ENCODE assay signal across 22 cellular contexts in the genomic region with DNA sequence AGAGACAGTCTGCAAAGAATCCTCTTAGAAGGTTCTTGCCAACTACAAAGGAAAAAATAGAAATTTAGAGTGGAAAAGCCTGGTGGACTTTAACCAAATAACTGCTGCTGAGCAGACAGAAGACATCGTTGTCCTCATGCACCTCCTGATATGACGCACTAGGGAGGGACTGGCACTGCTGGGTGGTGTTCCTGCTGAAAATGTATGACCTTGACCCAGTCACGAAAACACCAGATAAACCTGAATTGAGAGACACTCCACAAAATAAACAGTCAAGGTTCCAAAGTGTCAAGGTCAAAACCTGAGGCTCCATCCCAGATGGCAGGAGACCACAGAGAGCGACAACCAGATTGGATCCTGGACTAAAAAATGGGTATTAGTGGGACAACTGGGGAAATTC.
"Had no signal": no experiment of that assay in that cellular context is flagged by ENCODE, and none has a peak within 500 bp of the region (broad histone marks: within the 10 kb centered on the region; RNA-seq: fewer than 3 reads in every experiment).

No MANE protein-coding gene starts in this region.

- H3K4me3 ChIP-seq: lower lobe of right lung, thoracic aorta, upper lobe of left lung had no signal

- H3K27me3 ChIP-seq: upper lobe of left lung had no signal

- ATAC-seq: lower lobe of right lung; natural killer cell; stimulated activated memory B cell treated with anti-CD40 and anti-IgM and Interleukin-4, amounts not matched to agents 10 μg/mL and 1 μg/mL and 100 μg/mL, for 72 hours; T-helper 17 cell had no signal

- H3K36me3 ChIP-seq: lower lobe of right lung, thoracic aorta had no signal

- H3K27ac ChIP-seq: lower lobe of right lung had no signal

- FAIRE-seq: bronchial epithelial cell had no signal

- DNase-seq: activated CD4-positive, alpha-beta T cell treated with anti-CD3 and anti-CD28 coated beads for 4 hours; activated CD4-positive, alpha-beta T cell treated with anti-CD3 and anti-CD28 coated beads, Interleukin-2, amount 50 U/mL, for 48 hours; activated CD4-positive, CD25-positive, alpha-beta regulatory T cell; activated CD8-positive, alpha-beta memory T cell treated with anti-CD3 and anti-CD28 coated beads, Interleukin-2, amount 50 U/mL, for 48 hours; activated naive CD4-positive, alpha-beta T cell treated with anti-CD3 and anti-CD28 coated beads for 36 hours; activated naive CD8-positive, alpha-beta T cell treated with anti-CD3 and anti-CD28 coated beads, Interleukin-2, amount 10 ng/mL, durations not matched to agents 7 days and 5 days; activated T-cell treated with anti-CD3 and anti-CD28 coated beads, Interleukin-2, amount 50 U/mL, for 48 hours; amniotic stem cell; cerebellar nuclear complex; cortex of kidney; foreskin fibroblast; hypothalamus; lower lobe of right lung; natural killer cell; retina; stimulated activated CD4-positive, alpha-beta T cell treated with anti-CD3 and anti-CD28 coated beads, Interleukin-1b, Interleukin-23, amount 100 ng/mL, for 48 hours; SW 1271; T-helper 17 cell; upper lobe of left lung had no signal

- H3K9me3 ChIP-seq: lower lobe of right lung, thoracic aorta, upper lobe of left lung had no signal
